Comparison of ENCODE assay signal across 1 cellular context in the genomic region with DNA sequence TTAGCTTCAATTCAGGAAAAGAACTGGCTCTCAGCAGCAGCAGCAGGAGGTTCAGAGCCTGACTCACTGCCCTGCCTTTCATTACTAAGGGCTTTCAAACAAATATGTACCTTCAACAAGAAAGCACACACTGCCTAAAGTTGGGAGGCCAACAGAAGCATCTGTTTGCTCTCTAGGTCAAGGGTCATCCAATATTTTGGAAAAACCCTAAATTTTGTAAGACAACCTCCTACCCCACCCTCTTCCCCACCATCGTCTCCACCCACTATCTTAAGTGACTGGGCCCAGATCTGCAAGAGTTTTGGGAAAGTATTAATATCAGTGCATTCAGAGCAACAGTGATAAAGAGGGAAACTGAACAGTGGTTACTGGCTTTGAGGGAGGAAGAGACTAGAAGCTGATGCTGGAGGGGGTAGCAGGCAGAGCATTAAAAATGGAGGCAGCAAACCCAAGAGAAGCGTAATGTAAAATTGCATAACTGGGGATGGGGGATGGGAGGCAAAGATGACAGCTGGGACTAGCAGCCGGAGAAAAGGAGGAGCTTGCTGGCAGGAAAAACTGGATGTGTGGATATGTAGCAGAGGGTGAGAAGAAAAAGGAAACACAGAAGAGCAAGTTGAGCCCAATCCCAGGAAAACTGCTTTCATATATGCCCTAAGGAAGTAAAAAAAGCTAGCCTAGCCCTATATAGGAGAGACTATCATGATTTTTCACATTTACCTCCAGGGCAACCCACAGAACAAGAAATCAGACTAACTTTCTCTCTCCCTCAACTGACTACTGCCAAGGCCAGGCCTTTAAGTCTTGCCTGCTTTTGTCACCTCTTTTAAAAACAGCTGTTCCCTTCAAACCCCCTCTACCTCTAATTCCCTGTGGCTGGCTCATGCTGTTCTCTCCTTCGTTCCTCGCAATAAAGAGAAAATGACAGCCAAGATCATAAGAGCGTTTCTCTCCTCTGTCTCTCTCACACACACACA.
TF ChIP-seq lines count a peak whose summit lies in the region.

No MANE protein-coding gene starts in this region.

TF ChIP-seq in HepG2, 621 proteins besides CTCF, POLR2A, EP300 and RAD21 (continued from another document):
- no peak for TF ChIP-seq BCL6 (CRISPR knock-in tag; IDR thresholded peaks at IDR 0.05)
- TF ChIP-seq ZNF891 (CRISPR knock-in tag; IDR thresholded peaks at IDR 0.05), result no peak
- TF ChIP-seq, protein P1, sequence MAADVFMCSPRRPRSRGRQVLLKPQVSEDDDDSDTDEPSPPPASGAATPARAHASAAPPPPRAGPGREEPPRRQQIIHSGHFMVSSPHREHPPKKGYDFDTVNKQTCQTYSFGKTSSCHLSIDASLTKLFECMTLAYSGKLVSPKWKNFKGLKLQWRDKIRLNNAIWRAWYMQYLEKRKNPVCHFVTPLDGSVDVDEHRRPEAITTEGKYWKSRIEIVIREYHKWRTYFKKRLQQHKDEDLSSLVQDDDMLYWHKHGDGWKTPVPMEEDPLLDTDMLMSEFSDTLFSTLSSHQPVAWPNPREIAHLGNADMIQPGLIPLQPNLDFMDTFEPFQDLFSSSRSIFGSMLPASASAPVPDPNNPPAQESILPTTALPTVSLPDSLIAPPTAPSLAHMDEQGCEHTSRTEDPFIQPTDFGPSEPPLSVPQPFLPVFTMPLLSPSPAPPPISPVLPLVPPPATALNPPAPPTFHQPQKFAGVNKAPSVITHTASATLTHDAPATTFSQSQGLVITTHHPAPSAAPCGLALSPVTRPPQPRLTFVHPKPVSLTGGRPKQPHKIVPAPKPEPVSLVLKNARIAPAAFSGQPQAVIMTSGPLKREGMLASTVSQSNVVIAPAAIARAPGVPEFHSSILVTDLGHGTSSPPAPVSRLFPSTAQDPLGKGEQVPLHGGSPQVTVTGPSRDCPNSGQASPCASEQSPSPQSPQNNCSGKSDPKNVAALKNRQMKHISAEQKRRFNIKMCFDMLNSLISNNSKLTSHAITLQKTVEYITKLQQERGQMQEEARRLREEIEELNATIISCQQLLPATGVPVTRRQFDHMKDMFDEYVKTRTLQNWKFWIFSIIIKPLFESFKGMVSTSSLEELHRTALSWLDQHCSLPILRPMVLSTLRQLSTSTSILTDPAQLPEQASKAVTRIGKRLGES (CRISPR knock-in tag; IDR thresholded peaks at IDR 0.05; ENCODE audit: borderline replicate concordance), result no peak
